Comparison of ENCODE assay signal across 1 cellular context in the genomic region with DNA sequence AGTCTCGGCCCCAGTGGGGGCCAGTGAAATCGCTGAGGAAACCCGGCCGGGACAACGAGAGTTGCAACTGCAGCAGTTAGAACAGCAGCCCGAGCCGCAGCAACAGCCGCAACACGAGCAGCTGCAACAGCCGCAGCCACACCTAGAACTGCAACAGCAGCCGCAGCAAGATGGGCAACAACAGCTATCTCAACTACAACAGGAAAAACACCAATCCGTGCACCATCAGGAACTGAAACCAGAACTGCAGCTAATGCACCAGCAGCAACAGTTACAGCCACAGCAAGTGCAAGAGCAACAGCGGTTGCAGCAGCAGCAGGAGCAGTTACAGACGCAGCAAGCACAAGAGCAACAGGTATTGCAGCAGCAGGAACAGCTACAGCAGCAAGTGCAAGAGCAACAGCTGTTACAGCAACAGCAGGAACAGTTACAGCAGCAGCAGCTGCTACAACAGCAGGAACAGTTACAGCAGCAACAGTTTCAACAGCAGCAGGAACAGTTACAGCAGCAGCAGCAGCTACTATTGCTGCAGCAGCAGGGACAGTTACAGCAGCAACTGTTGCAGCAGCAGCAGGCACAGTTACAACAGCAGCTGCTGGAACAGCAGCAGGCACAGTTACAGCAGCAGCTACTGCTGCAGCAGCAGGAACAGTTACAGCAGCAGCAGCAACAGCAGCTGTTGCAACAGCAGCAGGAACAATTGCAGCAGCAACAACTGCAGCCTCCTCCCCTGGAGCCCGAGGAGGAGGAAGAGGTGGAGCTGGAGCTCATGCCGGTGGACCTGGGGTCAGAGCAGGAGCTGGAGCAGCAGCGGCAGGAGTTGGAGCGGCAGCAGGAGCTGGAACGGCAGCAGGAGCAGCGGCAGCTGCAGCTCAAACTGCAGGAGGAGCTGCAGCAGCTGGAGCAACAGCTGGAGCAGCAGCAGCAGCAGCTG.
A peak's percentile ranks its signal among the peaks of the same experiment; 100 is the strongest.
TF ChIP-seq lines count a peak whose summit lies in the region.

No MANE protein-coding gene starts in this region.

TF ChIP-seq in GM12878, 131 proteins besides CTCF, POLR2A, EP300 and RAD21:
- TF ChIP-seq, protein P1, sequence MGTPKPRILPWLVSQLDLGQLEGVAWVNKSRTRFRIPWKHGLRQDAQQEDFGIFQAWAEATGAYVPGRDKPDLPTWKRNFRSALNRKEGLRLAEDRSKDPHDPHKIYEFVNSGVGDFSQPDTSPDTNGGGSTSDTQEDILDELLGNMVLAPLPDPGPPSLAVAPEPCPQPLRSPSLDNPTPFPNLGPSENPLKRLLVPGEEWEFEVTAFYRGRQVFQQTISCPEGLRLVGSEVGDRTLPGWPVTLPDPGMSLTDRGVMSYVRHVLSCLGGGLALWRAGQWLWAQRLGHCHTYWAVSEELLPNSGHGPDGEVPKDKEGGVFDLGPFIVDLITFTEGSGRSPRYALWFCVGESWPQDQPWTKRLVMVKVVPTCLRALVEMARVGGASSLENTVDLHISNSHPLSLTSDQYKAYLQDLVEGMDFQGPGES (IDR thresholded peaks at IDR 0.05): no peak
- TF ChIP-seq, protein P2, sequence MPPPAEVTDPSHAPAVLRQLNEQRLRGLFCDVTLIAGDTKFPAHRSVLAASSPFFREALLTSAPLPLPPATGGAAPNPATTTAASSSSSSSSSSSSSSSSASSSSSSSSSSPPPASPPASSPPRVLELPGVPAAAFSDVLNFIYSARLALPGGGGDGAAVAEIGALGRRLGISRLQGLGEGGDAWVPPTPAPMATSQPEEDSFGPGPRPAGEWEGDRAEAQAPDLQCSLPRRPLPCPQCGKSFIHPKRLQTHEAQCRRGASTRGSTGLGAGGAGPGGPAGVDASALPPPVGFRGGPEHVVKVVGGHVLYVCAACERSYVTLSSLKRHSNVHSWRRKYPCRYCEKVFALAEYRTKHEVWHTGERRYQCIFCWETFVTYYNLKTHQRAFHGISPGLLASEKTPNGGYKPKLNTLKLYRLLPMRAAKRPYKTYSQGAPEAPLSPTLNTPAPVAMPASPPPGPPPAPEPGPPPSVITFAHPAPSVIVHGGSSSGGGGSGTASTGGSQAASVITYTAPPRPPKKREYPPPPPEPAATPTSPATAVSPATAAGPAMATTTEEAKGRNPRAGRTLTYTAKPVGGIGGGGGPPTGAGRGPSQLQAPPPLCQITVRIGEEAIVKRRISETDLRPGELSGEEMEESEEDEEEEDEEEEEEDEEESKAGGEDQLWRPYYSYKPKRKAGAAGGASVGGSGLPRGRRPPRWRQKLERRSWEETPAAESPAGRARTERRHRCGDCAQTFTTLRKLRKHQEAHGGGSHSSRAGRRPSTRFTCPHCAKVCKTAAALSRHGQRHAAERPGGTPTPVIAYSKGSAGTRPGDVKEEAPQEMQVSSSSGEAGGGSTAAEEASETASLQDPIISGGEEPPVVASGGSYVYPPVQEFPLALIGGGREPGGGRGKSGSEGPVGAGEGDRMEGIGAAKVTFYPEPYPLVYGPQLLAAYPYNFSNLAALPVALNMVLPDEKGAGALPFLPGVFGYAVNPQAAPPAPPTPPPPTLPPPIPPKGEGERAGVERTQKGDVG (CRISPR knock-in tag; IDR thresholded peaks at IDR 0.05): no peak
- TF ChIP-seq IKZF2 (IDR thresholded peaks at IDR 0.05): peak in 1 of 2 experiments; percentile 53; a peak in 2 of 4 replicates
- no peak for TF ChIP-seq FOS (IDR thresholded peaks at IDR 0.05; ENCODE audit: borderline replicate concordance, extremely low read depth, insufficient read length)
- TF ChIP-seq, protein P3, sequence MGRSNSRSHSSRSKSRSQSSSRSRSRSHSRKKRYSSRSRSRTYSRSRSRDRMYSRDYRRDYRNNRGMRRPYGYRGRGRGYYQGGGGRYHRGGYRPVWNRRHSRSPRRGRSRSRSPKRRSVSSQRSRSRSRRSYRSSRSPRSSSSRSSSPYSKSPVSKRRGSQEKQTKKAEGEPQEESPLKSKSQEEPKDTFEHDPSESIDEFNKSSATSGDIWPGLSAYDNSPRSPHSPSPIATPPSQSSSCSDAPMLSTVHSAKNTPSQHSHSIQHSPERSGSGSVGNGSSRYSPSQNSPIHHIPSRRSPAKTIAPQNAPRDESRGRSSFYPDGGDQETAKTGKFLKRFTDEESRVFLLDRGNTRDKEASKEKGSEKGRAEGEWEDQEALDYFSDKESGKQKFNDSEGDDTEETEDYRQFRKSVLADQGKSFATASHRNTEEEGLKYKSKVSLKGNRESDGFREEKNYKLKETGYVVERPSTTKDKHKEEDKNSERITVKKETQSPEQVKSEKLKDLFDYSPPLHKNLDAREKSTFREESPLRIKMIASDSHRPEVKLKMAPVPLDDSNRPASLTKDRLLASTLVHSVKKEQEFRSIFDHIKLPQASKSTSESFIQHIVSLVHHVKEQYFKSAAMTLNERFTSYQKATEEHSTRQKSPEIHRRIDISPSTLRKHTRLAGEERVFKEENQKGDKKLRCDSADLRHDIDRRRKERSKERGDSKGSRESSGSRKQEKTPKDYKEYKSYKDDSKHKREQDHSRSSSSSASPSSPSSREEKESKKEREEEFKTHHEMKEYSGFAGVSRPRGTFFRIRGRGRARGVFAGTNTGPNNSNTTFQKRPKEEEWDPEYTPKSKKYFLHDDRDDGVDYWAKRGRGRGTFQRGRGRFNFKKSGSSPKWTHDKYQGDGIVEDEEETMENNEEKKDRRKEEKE (IDR thresholded peaks at IDR 0.05): no peak
- no peak for TF ChIP-seq NFIC (IDR thresholded peaks at IDR 0.05; ENCODE audit: low read depth, low read length)
- TF ChIP-seq CBX5 (IDR thresholded peaks at IDR 0.05; ENCODE audit: low read depth): no peak
- TF ChIP-seq KLF5 (IDR thresholded peaks at IDR 0.05; ENCODE audit: partially characterized antibody): no peak
- TF ChIP-seq SPI1 (IDR thresholded peaks at IDR 0.05; ENCODE audit: borderline replicate concordance, insufficient read depth, low read depth, low read length): peak; percentile 64; the same call in 1 of the 2 replicates
